In the genomic region with DNA sequence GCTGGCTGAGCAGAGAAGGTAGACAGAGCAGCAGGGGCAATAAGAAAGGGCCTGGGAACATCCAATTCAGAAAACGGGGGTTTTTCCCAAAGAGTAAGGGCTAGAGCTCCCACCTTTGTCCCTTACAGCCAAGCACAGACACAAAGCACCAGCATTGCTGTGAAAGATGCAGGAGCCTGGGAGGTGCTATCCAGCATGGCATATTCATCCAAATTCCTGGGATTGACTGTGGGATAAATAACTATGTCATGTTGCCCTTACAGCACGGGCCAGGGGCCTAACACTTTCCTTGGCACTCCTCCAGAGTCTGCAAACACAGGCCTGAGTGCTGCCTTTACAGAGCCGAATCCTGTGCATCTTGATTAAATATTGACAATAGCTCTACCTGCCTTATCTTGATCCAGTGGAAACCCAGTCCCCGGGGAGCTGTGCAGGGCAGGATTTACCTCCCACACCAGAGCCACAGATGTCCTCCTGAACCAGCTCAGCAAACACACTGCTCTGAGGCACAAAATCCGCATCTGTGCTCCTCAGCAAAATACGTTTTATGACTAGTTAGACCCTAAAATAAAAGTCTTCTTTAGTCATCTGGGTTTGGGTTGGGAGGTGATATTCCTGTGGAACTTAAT, we compare ENCODE assay signal across 1 cellular context.
TF ChIP-seq lines count a peak whose summit lies in the region.

No MANE protein-coding gene starts in this region.

TF ChIP-seq in GM23338, 12 proteins besides CTCF, POLR2A, EP300 and RAD21:
- TF ChIP-seq, protein P1, sequence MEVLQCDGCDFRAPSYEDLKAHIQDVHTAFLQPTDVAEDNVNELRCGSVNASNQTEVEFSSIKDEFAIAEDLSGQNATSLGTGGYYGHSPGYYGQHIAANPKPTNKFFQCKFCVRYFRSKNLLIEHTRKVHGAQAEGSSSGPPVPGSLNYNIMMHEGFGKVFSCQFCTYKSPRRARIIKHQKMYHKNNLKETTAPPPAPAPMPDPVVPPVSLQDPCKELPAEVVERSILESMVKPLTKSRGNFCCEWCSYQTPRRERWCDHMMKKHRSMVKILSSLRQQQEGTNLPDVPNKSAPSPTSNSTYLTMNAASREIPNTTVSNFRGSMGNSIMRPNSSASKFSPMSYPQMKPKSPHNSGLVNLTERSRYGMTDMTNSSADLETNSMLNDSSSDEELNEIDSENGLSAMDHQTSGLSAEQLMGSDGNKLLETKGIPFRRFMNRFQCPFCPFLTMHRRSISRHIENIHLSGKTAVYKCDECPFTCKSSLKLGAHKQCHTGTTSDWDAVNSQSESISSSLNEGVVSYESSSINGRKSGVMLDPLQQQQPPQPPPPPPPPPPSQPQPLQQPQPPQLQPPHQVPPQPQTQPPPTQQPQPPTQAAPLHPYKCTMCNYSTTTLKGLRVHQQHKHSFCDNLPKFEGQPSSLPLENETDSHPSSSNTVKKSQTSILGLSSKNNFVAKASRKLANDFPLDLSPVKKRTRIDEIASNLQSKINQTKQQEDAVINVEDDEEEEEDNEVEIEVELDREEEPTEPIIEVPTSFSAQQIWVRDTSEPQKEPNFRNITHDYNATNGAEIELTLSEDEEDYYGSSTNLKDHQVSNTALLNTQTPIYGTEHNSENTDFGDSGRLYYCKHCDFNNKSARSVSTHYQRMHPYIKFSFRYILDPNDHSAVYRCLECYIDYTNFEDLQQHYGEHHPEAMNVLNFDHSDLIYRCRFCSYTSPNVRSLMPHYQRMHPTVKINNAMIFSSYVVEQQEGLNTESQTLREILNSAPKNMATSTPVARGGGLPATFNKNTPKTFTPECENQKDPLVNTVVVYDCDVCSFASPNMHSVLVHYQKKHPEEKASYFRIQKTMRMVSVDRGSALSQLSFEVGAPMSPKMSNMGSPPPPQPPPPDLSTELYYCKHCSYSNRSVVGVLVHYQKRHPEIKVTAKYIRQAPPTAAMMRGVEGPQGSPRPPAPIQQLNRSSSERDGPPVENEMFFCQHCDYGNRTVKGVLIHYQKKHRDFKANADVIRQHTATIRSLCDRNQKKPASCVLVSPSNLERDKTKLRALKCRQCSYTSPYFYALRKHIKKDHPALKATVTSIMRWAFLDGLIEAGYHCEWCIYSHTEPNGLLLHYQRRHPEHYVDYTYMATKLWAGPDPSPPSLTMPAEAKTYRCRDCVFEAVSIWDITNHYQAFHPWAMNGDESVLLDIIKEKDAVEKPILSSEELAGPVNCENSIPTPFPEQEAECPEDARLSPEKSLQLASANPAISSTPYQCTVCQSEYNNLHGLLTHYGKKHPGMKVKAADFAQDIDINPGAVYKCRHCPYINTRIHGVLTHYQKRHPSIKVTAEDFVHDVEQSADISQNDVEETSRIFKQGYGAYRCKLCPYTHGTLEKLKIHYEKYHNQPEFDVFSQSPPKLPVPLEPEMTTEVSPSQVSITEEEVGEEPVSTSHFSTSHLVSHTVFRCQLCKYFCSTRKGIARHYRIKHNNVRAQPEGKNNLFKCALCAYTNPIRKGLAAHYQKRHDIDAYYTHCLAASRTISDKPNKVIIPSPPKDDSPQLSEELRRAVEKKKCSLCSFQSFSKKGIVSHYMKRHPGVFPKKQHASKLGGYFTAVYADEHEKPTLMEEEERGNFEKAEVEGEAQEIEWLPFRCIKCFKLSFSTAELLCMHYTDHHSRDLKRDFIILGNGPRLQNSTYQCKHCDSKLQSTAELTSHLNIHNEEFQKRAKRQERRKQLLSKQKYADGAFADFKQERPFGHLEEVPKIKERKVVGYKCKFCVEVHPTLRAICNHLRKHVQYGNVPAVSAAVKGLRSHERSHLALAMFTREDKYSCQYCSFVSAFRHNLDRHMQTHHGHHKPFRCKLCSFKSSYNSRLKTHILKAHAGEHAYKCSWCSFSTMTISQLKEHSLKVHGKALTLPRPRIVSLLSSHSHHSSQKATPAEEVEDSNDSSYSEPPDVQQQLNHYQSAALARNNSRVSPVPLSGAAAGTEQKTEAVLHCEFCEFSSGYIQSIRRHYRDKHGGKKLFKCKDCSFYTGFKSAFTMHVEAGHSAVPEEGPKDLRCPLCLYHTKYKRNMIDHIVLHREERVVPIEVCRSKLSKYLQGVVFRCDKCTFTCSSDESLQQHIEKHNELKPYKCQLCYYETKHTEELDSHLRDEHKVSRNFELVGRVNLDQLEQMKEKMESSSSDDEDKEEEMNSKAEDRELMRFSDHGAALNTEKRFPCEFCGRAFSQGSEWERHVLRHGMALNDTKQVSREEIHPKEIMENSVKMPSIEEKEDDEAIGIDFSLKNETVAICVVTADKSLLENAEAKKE (CRISPR knock-in tag; IDR thresholded peaks at IDR 0.05), result no peak
- TF ChIP-seq EZH2phosphoT487 (IDR thresholded peaks at IDR 0.05; ENCODE audit: unreplicated experiment), result no peak
- no peak for TF ChIP-seq ZNF114 (CRISPR knock-in tag; IDR thresholded peaks at IDR 0.05)
- TF ChIP-seq ETS1 (IDR thresholded peaks at IDR 0.05), result no peak
- TF ChIP-seq POLR2AphosphoS5 (IDR thresholded peaks at IDR 0.05; ENCODE audit: low read depth), result no peak
- no peak for TF ChIP-seq STAT1 (IDR thresholded peaks at IDR 0.05; ENCODE audit: unreplicated experiment)
